In genomic region chr21:25614441-25614840, GRCh38 we compare ENCODE assay signal across 34 cellular contexts.
"Had no signal": no experiment of that assay in that cellular context is flagged by ENCODE, and none has a peak within 500 bp of the region (broad histone marks: within the 10 kb centered on the region; RNA-seq: fewer than 3 reads in every experiment).

No MANE protein-coding gene starts in this region.

- H3K27ac ChIP-seq: KMS-11 had no signal

- H3K9ac ChIP-seq: KMS-11 had no signal

- H3K4me3 ChIP-seq: MG63 had no signal

- H3K4me2 ChIP-seq: KMS-11 had no signal

- H3K36me3 ChIP-seq: MG63 had no signal

- DNase-seq: Karpas-422, Kasumi-1, MG63, MM.1S, MV-4-11, NCI-H1048, NCI-H1092, NCI-H1092 treated with DMSO at 0.1 percent for 48 hours, NCI-H1105, NCI-H1105 treated with DMSO at 0.1 percent for 48 hours, NCI-H1417, NCI-H1417 treated with DMSO at 0.1 percent for 48 hours, NCI-H1436, NCI-H1436 treated with DMSO at 0.1 percent for 48 hours, NCI-H146, NCI-H1694, NCI-H1694 treated with DMSO at 0.1 percent for 48 hours, NCI-H187, NCI-H187 treated with DMSO at 0.1 percent for 48 hours, NCI-H1930, NCI-H2029, NCI-H2029 treated with DMSO at 0.1 percent for 48 hours, NCI-H2081, NCI-H2081 treated with DMSO at 0.1 percent for 48 hours, NCI-H2107, NCI-H2171, NCI-H2171 treated with DMSO at 0.1 percent for 48 hours, NCI-H2227 treated with DMSO at 0.1 percent for 48 hours, NCI-H226, NCI-H345, NCI-H446, NCI-H446 treated with DMSO at 0.1 percent for 48 hours, NCI-H510A had no signal

- H3K9me3 ChIP-seq: MG63 had no signal
